10 cellular contexts compared by ENCODE assay signal in genomic region chr3:31247850-31248618, GRCh38.
A peak's percentile ranks its signal among the peaks of the same experiment; 100 is the strongest.
DNase-seq lines count a peak whose midpoint lies in the region; ATAC-seq and TF ChIP-seq lines count a peak whose summit lies in the region.
"Had no signal": no experiment of that assay in that cellular context is flagged by ENCODE, and none has a peak within 500 bp of the region (broad histone marks: within the 10 kb centered on the region; RNA-seq: fewer than 3 reads in every experiment).

No MANE protein-coding gene starts in this region.

- no peak overlapping the region for H2AFZ ChIP-seq in neuronal stem cell (ENCODE audit: low read length)
- H2AFZ ChIP-seq: neural progenitor cell had no signal

- no peak overlapping the region for H3K14ac ChIP-seq in neuronal stem cell (ENCODE audit: low read length)

- H4K91ac ChIP-seq in neuronal stem cell (ENCODE audit: low read depth, low read length, poor library complexity) = no peak overlapping the region

- H3K36me3 ChIP-seq in uterus (no peaks in the 10 kb centered on the region), heart left ventricle (no peaks in the 10 kb centered on the region), neuronal stem cell (replicated peaks in 1 of 2; ENCODE audit: control insufficient read depth in 2 of 2, insufficient read depth in 2 of 2, low read length in 2 of 2) (no peaks in the 10 kb centered on the region)
- H3K36me3 ChIP-seq: neural progenitor cell, suprapubic skin had no signal

- ATAC-seq in GM18870 (IDR thresholded peaks at IDR 0.05; ENCODE audit: unreplicated experiment) = peak; percentile 55
- ATAC-seq in HG02588 (IDR thresholded peaks at IDR 0.05; ENCODE audit: unreplicated experiment) = peak; percentile 64
- ATAC-seq in left lobe of liver = peak; percentile 88
- no peak for ATAC-seq in heart left ventricle

- TF ChIP-seq CTCF in uterus (IDR thresholded peaks at IDR 0.05) = no peak
- no peak for TF ChIP-seq CTCF in heart left ventricle (IDR thresholded peaks at IDR 0.05)

- no peak overlapping the region for H2BK120ac ChIP-seq in neuronal stem cell (ENCODE audit: low read depth, low read length)

- no peak overlapping the region for H2BK15ac ChIP-seq in neuronal stem cell (ENCODE audit: low read length)

- H2BK5ac ChIP-seq in neuronal stem cell (ENCODE audit: low read length) = no peak overlapping the region

- H2AK5ac ChIP-seq in neuronal stem cell (ENCODE audit: low read depth, low read length) = no peak overlapping the region

- no peak overlapping the region for H3K4ac ChIP-seq in neuronal stem cell (ENCODE audit: low read length)

- H3K23ac ChIP-seq in neuronal stem cell (ENCODE audit: low read depth, low read length, poor library complexity) = no peak overlapping the region

- H3K18ac ChIP-seq in neuronal stem cell (ENCODE audit: low read length) = no peak overlapping the region

- H3K4me2 ChIP-seq in neuronal stem cell (ENCODE audit: insufficient read depth, low read length, poor library complexity, severe bottlenecking) = no peak overlapping the region
- H3K4me2 ChIP-seq: neural progenitor cell had no signal

- TF ChIP-seq POLR2A in uterus (IDR thresholded peaks at IDR 0.05) (no peak), heart left ventricle (IDR thresholded peaks at IDR 0.05) (no peak)

- no peak overlapping the region for H3K9ac ChIP-seq in neuronal stem cell (ENCODE audit: low read depth, low read length, poor library complexity)
- H3K9ac ChIP-seq: neural progenitor cell had no signal

- H3K9me3 ChIP-seq in uterus (no peaks in the 10 kb centered on the region), heart left ventricle (no peaks in the 10 kb centered on the region), neuronal stem cell (replicated peaks in 1 of 2; ENCODE audit: control insufficient read depth in 2 of 2, insufficient read depth in 1 of 2, low read depth in 1 of 2, low read length in 2 of 2) (no peaks in the 10 kb centered on the region)
- H3K9me3 ChIP-seq: suprapubic skin had no signal

- DNase-seq in NCI-H2029 treated with DMSO at 0.1 percent for 48 hours (lab: John Stamatoyannopoulos, UW) = peak; percentile 45
- DNase-seq in left lobe of liver (ENCODE audit: low spot score) = no peak
- DNase-seq in hepatic stellate cell (ENCODE audit: low spot score) = no peak
- no peak for DNase-seq in uterus
- DNase-seq in heart left ventricle = no peak
- no peak for DNase-seq in neuronal stem cell (ENCODE audit: low spot score)

- 80 to 84% (median 82%) methylated on average over 5 of the region's 5 CpGs for WGBS in heart left ventricle, 4 donors
- no CpG with 5 or more reads among the region's 5 CpGs for WGBS in neuronal stem cell (ENCODE audit: extremely low coverage in 2 of 2, insufficient read length in 2 of 2, insufficient replicate concordance in 1 of 2), 2 donors

- intact Hi-C loops in uterus (cut with DNase I; ENCODE audit: low total_unique reads) (no loop called here), heart left ventricle (cut with DNase I) (no loop called here)

- H3K4me1 ChIP-seq in uterus (no peaks in the 10 kb centered on the region), heart left ventricle (no peaks in the 10 kb centered on the region), neuronal stem cell (ENCODE audit: control insufficient read depth in 2 of 2, insufficient read depth in 1 of 2, low read depth in 1 of 2, low read length in 2 of 2) (peaks cover 11 to 17% of the 10 kb centered on the region in 2 donors)
- H3K4me1 ChIP-seq: suprapubic skin had no signal

- H3K27ac ChIP-seq in uterus = no peak overlapping the region
- no peak overlapping the region for H3K27ac ChIP-seq in heart left ventricle
- no peak overlapping the region for H3K27ac ChIP-seq in neuronal stem cell (replicated peaks; ENCODE audit: low read length)
- H3K27ac ChIP-seq: neural progenitor cell, suprapubic skin had no signal

- no peak overlapping the region for H4K8ac ChIP-seq in neuronal stem cell (ENCODE audit: low read depth, low read length)

- no peak overlapping the region for H2BK12ac ChIP-seq in neuronal stem cell (ENCODE audit: low read length)

- H3K27me3 ChIP-seq in uterus (no peaks in the 10 kb centered on the region), heart left ventricle (no peaks in the 10 kb centered on the region), neuronal stem cell (ENCODE audit: control insufficient read depth in 3 of 3, insufficient read depth in 3 of 3, low read depth in 1 of 3, low read length in 3 of 3) (no peaks in the 10 kb centered on the region)
- H3K27me3 ChIP-seq: neural progenitor cell, suprapubic skin had no signal

- no peaks in the 10 kb centered on the region for H3K79me1 ChIP-seq in neuronal stem cell (ENCODE audit: low read depth, low read length)

- H3K4me3 ChIP-seq in uterus (no peak overlapping the region), heart left ventricle (no peak overlapping the region), neuronal stem cell (ENCODE audit: low read length in 2 of 2) (no peak overlapping the region)
- H3K4me3 ChIP-seq: neural progenitor cell, suprapubic skin had no signal

Comparison
In these comparisons a context has a peak if more than half of its experiments do, and no peak if none do; other contexts are left out.
1. ATAC-seq: peak in GM18870 (single experiment), HG02588 (single experiment) and left lobe of liver (single experiment); none in heart left ventricle (0 of 4).